26 cellular contexts compared by ENCODE assay signal in genomic region chr6:3015144-3015543, GRCh38.
"Had no signal": no experiment of that assay in that cellular context is flagged by ENCODE, and none has a peak within 500 bp of the region (broad histone marks: within the 10 kb centered on the region; RNA-seq: fewer than 3 reads in every experiment).

No MANE protein-coding gene starts in this region.

- FAIRE-seq: endothelial cell of umbilical vein had no signal

- H3K4me1 ChIP-seq: colonic mucosa, esophagus muscularis mucosa, gastroesophageal sphincter, lower lobe of right lung, parathyroid adenoma, sigmoid colon, testis, tibial nerve, uterus had no signal

- H3K27ac ChIP-seq: colonic mucosa, esophagus muscularis mucosa, foreskin keratinocyte, gastroesophageal sphincter, heart left ventricle, hepatocyte, lower lobe of right lung, parathyroid adenoma, sigmoid colon, stomach, testis, tibial nerve, upper lobe of left lung, uterus had no signal

- H3K36me3 ChIP-seq: colonic mucosa, uterus had no signal

- ATAC-seq: foreskin keratinocyte; gastroesophageal sphincter; heart left ventricle; left colon; left ventricle myocardium superior; lower lobe of right lung; naive thymus-derived CD8-positive, alpha-beta T cell; stimulated activated effector memory CD8-positive, alpha-beta T cell treated with anti-CD3 and anti-CD28 coated beads, Interleukin-12 subunit alpha, Interleukin-12 subunit beta, amount 100 ng/mL, for 72 hours had no signal

- DNase-seq: colonic mucosa; effector memory CD4-positive, alpha-beta T cell; foreskin keratinocyte; heart left ventricle; kidney glomerular epithelial cell; left colon; left ventricle myocardium superior; lower lobe of right lung; naive thymus-derived CD8-positive, alpha-beta T cell; nephron progenitor cell; occipital lobe; sigmoid colon; stimulated activated CD4-positive, alpha-beta T cell treated with anti-CD3 and anti-CD28 coated beads, Interleukin-2, amount 100 ng/mL, for 24 hours; stimulated activated CD4-positive, alpha-beta T cell treated with anti-CD3 and anti-CD28 coated beads, Interleukin-4, amount 100 ng/mL, for 24 hours; stimulated activated naive CD4-positive, alpha-beta T cell treated with Interleukin-2 at 50 U/mL for 16 hours; stomach; testis; upper lobe of left lung; uterus had no signal

- H3K79me2 ChIP-seq: hepatocyte, parathyroid adenoma had no signal

- H3K4me2 ChIP-seq: hepatocyte had no signal

- H3K27me3 ChIP-seq: colonic mucosa, esophagus muscularis mucosa, foreskin keratinocyte, gastroesophageal sphincter, heart left ventricle, hepatocyte, sigmoid colon, stomach, testis, tibial nerve, upper lobe of left lung, uterus had no signal

- H3K9ac ChIP-seq: parathyroid adenoma had no signal

- H3K9me3 ChIP-seq: colonic mucosa, testis, uterus had no signal

- H3K4me3 ChIP-seq: colonic mucosa, esophagus muscularis mucosa, gastroesophageal sphincter, heart left ventricle, hepatocyte, lower lobe of right lung, sigmoid colon, stomach, testis, tibial nerve, upper lobe of left lung, uterus had no signal

- H2AFZ ChIP-seq: hepatocyte, parathyroid adenoma had no signal
